Comparison of ENCODE assay signal across 8 cellular contexts in the genomic region with DNA sequence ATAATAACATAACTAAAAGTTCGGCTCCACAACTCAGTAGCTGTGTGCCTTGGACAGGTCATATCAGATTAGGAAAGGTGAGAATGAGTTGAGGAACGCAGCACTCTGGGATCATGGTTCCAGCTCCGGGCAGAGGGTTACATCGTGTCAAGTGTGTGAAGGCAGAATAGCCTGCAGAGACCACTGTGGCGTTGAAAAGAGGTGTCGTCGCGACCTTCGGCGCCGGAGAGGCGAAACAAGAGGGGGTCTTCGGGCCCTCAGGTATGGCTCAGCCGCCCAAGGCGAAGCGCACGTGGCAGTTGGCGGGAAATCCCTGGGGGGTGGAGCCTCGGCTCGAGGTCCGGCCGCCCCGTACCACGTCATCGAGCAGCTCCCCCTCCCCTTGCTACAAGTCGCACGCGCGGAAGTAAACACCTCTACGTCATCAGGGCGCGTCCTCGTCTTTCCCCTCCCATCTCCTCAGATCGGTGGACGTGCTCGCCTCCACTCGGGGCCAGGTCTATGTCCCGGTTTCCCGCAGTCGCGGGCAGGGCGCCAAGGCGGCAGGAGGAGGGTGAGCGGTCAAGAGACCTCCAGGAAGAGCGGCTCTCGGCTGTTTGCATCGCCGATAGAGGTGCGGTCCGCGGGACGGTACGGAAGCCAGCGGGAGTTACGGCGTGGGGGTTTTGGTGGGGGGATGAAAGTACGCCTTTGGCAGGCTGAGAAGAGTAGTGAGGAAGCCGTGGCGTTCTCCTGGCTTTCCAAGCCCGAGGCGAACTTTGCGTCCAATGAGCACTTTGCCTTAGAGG. TPM values are rescaled to one million over a fixed set of nuclear protein-coding genes. Genes with fewer than 3 reads are reported as not detected.
A peak's percentile ranks its signal among the peaks of the same experiment; 100 is the strongest.
DNase-seq lines count a peak whose midpoint lies in the region; ATAC-seq, FAIRE-seq and TF ChIP-seq lines count a peak whose summit lies in the region.

A gene with protein sequence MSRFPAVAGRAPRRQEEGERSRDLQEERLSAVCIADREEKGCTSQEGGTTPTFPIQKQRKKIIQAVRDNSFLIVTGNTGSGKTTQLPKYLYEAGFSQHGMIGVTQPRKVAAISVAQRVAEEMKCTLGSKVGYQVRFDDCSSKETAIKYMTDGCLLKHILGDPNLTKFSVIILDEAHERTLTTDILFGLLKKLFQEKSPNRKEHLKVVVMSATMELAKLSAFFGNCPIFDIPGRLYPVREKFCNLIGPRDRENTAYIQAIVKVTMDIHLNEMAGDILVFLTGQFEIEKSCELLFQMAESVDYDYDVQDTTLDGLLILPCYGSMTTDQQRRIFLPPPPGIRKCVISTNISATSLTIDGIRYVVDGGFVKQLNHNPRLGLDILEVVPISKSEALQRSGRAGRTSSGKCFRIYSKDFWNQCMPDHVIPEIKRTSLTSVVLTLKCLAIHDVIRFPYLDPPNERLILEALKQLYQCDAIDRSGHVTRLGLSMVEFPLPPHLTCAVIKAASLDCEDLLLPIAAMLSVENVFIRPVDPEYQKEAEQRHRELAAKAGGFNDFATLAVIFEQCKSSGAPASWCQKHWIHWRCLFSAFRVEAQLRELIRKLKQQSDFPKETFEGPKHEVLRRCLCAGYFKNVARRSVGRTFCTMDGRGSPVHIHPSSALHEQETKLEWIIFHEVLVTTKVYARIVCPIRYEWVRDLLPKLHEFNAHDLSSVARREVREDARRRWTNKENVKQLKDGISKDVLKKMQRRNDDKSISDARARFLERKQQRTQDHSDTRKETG (plus strand): TSS at position 440 of the 788 bp plus-strand sequence. CDS start 62 bp downstream, at position 502.

- ATAC-seq in GM21619 (IDR thresholded peaks at IDR 0.05; ENCODE audit: unreplicated experiment): peak; percentile 79
- ATAC-seq in Panc1: peak; percentile 95
- ATAC-seq in activated T-cell treated with anti-CD3 and anti-CD28 coated beads, Interleukin-2, amount 50 U/mL, for 4 hours: peak; percentile 89 to 94
- peak; percentile 98 for ATAC-seq in esophagus mucosa

- H3K36me3 ChIP-seq in KMS-11 (ENCODE audit: insufficient read depth): no peaks in the 10 kb centered on the region
- peaks cover 7% of the 10 kb centered on the region; the same call in 1 of the 2 replicates for H3K36me3 ChIP-seq in Panc1 (ENCODE audit: control insufficient read depth, insufficient read depth, low read length)
- no peaks in the 10 kb centered on the region for H3K36me3 ChIP-seq in muscle layer of colon (ENCODE audit: insufficient read depth, low read length)

- peaks cover 3% of the 10 kb centered on the region; the same call in 1 of the 2 replicates for H3K9me3 ChIP-seq in Panc1 (ENCODE audit: control insufficient read depth, insufficient read depth, low read depth, low read length)
- H3K9me3 ChIP-seq in muscle layer of colon (ENCODE audit: low read length): no peaks in the 10 kb centered on the region

- DNase-seq in D721Med (ENCODE audit: insufficient read length, low spot score) (peak; percentile 87), Panc1 (ENCODE audit: low read depth, low spot score) (peak; percentile 38)
- DNase-seq in activated T-cell treated with anti-CD3 and anti-CD28 coated beads, Interleukin-2, amount 50 U/mL, for 4 hours: peak; percentile 96
- peak; percentile 87 to 92 for DNase-seq in stimulated activated CD8-positive, alpha-beta memory T cell treated with anti-CD3 and anti-CD28 coated beads, Interleukin-7, amount 100 ng/mL, for 1 hour (ENCODE audit: low read depth in 2 of 2)

- H3K36me3 Mint-ChIP-seq in activated T-cell treated with anti-CD3 and anti-CD28 coated beads, Interleukin-2, amount 50 U/mL, for 4 hours (ENCODE audit: insufficient read depth): peaks cover 2% of the 10 kb centered on the region

- H3K9me3 Mint-ChIP-seq in activated T-cell treated with anti-CD3 and anti-CD28 coated beads, Interleukin-2, amount 50 U/mL, for 4 hours: peaks cover 6% of the 10 kb centered on the region

- H3K4me3 ChIP-seq in KMS-11 (IDR thresholded peaks at IDR 0.05; ENCODE audit: insufficient read depth, low read depth, low read length) (peak within 1 kb of the TSS; percentile 40), Panc1 (ENCODE audit: low read depth in 2 of 2, low read length in 2 of 2) (peak within 1 kb of the TSS; percentile 93 to 99), muscle layer of colon (ENCODE audit: low read depth in 1 of 2, low read length in 2 of 2) (peak within 1 kb of the TSS; percentile 95 to 98)

- CTCF ChIA-PET in Panc1 (lab: Charles Lee): no interaction called here

- BruUV-seq in Panc1 (replicated peaks; lab: Mats Ljungman, UMichigan): no TSS peak

- intact Hi-C loops in Panc1 (cut with micrococcal nuclease; ENCODE audit: unreplicated experiment): no loop called here

- H4K20me1 ChIP-seq in KMS-11 (ENCODE audit: insufficient read depth): no peaks in the 10 kb centered on the region

- H3K79me2 ChIP-seq in KMS-11 (ENCODE audit: insufficient read depth, low read depth): peaks cover 22% of the 10 kb centered on the region; the same call in 1 of the 2 replicates

- TF ChIP-seq CTCF in D721Med (IDR thresholded peaks at IDR 0.05; ENCODE audit: insufficient read depth, missing control alignments) (no peak), KMS-11 (conservative IDR thresholded peaks at IDR 0.05; ENCODE audit: low read depth, low read length) (no peak), Panc1 (IDR thresholded peaks at IDR 0.05) (no peak)

- peaks cover 21% of the 10 kb centered on the region for H3K4me1 Mint-ChIP-seq in activated T-cell treated with anti-CD3 and anti-CD28 coated beads, Interleukin-2, amount 50 U/mL, for 4 hours (ENCODE audit: low read depth)

- no peak for FAIRE-seq in D721Med (lab: Jason Lieb, UNC)

- H3K27ac ChIP-seq in KMS-11: peak within 1 kb of the TSS; percentile 56
- peak within 1 kb of the TSS; percentile 71 for H3K27ac ChIP-seq in Panc1 (ENCODE audit: low read length)
- peak within 1 kb of the TSS; percentile 97 for H3K27ac ChIP-seq in muscle layer of colon (ENCODE audit: low read depth, low read length)

- H3K4me1 ChIP-seq in KMS-11 (ENCODE audit: low read depth, poor library complexity, severe bottlenecking) (peaks cover 15% of the 10 kb centered on the region), Panc1 (ENCODE audit: control insufficient read depth, insufficient read depth, low read length) (peaks cover 6% of the 10 kb centered on the region), muscle layer of colon (ENCODE audit: insufficient read depth, low read length) (peaks cover 6% of the 10 kb centered on the region)

- peak within 1 kb of the TSS; percentile 81 for H3K4me2 ChIP-seq in KMS-11

- H3K27me3 ChIP-seq in KMS-11 (ENCODE audit: insufficient read depth, low read depth) (no peaks in the 10 kb centered on the region), Panc1 (ENCODE audit: control insufficient read depth, insufficient read depth, low read length) (no peaks in the 10 kb centered on the region), muscle layer of colon (ENCODE audit: control insufficient read depth in 1 of 2, insufficient read depth in 2 of 2, low read length in 2 of 2) (no peaks in the 10 kb centered on the region)

- POLR2A ChIA-PET in Panc1 (lab: Charles Lee): no interaction called here

- H3K4me3 Mint-ChIP-seq in activated T-cell treated with anti-CD3 and anti-CD28 coated beads, Interleukin-2, amount 50 U/mL, for 4 hours: peak within 1 kb of the TSS; percentile 100

- H3K9ac ChIP-seq in KMS-11: peak within 1 kb of the TSS; percentile 62; the same call in 1 of the 2 replicates
- peak within 1 kb of the TSS; percentile 55 for H3K9ac ChIP-seq in muscle layer of colon (ENCODE audit: low read length)

- in situ Hi-C loops in Panc1 (cut with HindIII; ENCODE audit: low pct_unique_long_range_greater_than_20kb, low sequenced_read_pairs): no loop called here

- H2AFZ ChIP-seq in KMS-11 (ENCODE audit: low read depth): peak within 1 kb of the TSS; percentile 99

- H3K27me3 Mint-ChIP-seq in activated T-cell treated with anti-CD3 and anti-CD28 coated beads, Interleukin-2, amount 50 U/mL, for 4 hours (ENCODE audit: low read depth): no peaks in the 10 kb centered on the region

RNA-seq across cellular contexts. Expression of the gene that starts here (rescaled TPM):
- total RNA-seq in Panc1 (2021; ENCODE audit: unreplicated experiment): 16.2 TPM
- polyA plus RNA-seq in Panc1 (2012; ENCODE audit: insufficient read length): 13.0 TPM
- 10 to 100 TPM; 14.5 to 15.3 (median 15.3) TPM for total RNA-seq in activated T-cell treated with anti-CD3 and anti-CD28 coated beads, Interleukin-2, amount 50 U/mL, for 4 hours
- 12.7 TPM for total RNA-seq in esophagus mucosa

Comparison
In these comparisons a context has a peak if more than half of its experiments do, and no peak if none do; other contexts are left out.
1. Peak in every context shown above with its lines: DNase-seq, ATAC-seq, H3K4me3 ChIP-seq and H3K27ac ChIP-seq.
2. DNase-seq: peak in every context shown above with its lines; median percentile 96 in activated T-cell treated with anti-CD3 and anti-CD28 coated beads, Interleukin-2, amount 50 U/mL, for 4 hours; 90 in stimulated activated CD8-positive, alpha-beta memory T cell treated with anti-CD3 and anti-CD28 coated beads, Interleukin-7, amount 100 ng/mL, for 1 hour; 87 in D721Med; 38 in Panc1.
3. H3K4me3 ChIP-seq: peak in every context shown above with its lines; median percentile 96 in muscle layer of colon; 96 in Panc1; 40 in KMS-11.